Comparison of ENCODE assay signal across 26 cellular contexts in genomic region chr3:118298133-118298532, GRCh38.
"Had no signal": no experiment of that assay in that cellular context is flagged by ENCODE, and none has a peak within 500 bp of the region (broad histone marks: within the 10 kb centered on the region; RNA-seq: fewer than 3 reads in every experiment).

No MANE protein-coding gene starts in this region.

- H3K4me2 ChIP-seq: neural progenitor cell had no signal

- H3K4me1 ChIP-seq: neural progenitor cell, parathyroid adenoma, psoas muscle, sigmoid colon, stomach, thyroid gland, tibial nerve, upper lobe of left lung, vagina had no signal

- H3K27ac ChIP-seq: neural progenitor cell, ovary, parathyroid adenoma, psoas muscle, right lobe of liver, sigmoid colon, stomach, thoracic aorta, thyroid gland, tibial nerve, upper lobe of left lung, vagina had no signal

- H3K9ac ChIP-seq: neural progenitor cell, parathyroid adenoma had no signal

- H3K27me3 ChIP-seq: neural progenitor cell, ovary, right lobe of liver, sigmoid colon, stomach, thyroid gland, tibial nerve, upper lobe of left lung, vagina had no signal

- DNase-seq: natural killer cell; occipital lobe; ovary; posterior cingulate gyrus; psoas muscle; right cardiac atrium; right lobe of liver; sigmoid colon; small intestine; stimulated activated CD4-positive, alpha-beta T cell treated with anti-CD3 and anti-CD28 coated beads, Interleukin-15, amount 100 ng/mL, for 24 hours; stimulated activated CD4-positive, alpha-beta T cell treated with anti-CD3 and anti-CD28 coated beads, Interleukin-2, amount 100 ng/mL, for 24 hours; stimulated activated CD4-positive, alpha-beta T cell treated with anti-CD3 and anti-CD28 coated beads, Interleukin-2, amount 100 ng/mL, for 48 hours; stimulated activated CD4-positive, alpha-beta T cell treated with anti-CD3 and anti-CD28 coated beads, Interleukin-4, amount 100 ng/mL, for 24 hours; stimulated activated naive B cell treated with anti-CD40 and anti-IgM and Interleukin-4, amounts not matched to agents 10 μg/mL and 1 μg/mL and 100 μg/mL, for 72 hours; stimulated activated naive CD4-positive, alpha-beta T cell treated with Interleukin-2 at 50 U/mL for 16 hours; stomach; thyroid gland; trophoblast cell; upper lobe of left lung had no signal

- H3K79me2 ChIP-seq: parathyroid adenoma had no signal

- H2AFZ ChIP-seq: neural progenitor cell, parathyroid adenoma had no signal

- FAIRE-seq: urothelium cell line had no signal

- H3K36me3 ChIP-seq: neural progenitor cell, ovary, right lobe of liver, sigmoid colon, stomach, thoracic aorta, thyroid gland, tibial nerve, upper lobe of left lung, vagina had no signal

- H3K9me3 ChIP-seq: ovary, psoas muscle, right lobe of liver, sigmoid colon, stomach, thoracic aorta, thyroid gland, tibial nerve, upper lobe of left lung, vagina had no signal

- ATAC-seq: natural killer cell; psoas muscle; right cardiac atrium; right lobe of liver; stimulated activated effector memory CD8-positive, alpha-beta T cell treated with anti-CD3 and anti-CD28 coated beads, Interleukin-12 subunit alpha, Interleukin-12 subunit beta, amount 100 ng/mL, for 72 hours; stimulated activated naive B cell treated with anti-CD40 and anti-IgM and Interleukin-4, amounts not matched to agents 10 μg/mL and 1 μg/mL and 100 μg/mL, for 72 hours had no signal

- H3K4me3 ChIP-seq: neural progenitor cell, ovary, psoas muscle, right lobe of liver, sigmoid colon, stomach, thoracic aorta, thyroid gland, tibial nerve, upper lobe of left lung, vagina had no signal
